9 cellular contexts compared by ENCODE assay signal in the genomic region with DNA sequence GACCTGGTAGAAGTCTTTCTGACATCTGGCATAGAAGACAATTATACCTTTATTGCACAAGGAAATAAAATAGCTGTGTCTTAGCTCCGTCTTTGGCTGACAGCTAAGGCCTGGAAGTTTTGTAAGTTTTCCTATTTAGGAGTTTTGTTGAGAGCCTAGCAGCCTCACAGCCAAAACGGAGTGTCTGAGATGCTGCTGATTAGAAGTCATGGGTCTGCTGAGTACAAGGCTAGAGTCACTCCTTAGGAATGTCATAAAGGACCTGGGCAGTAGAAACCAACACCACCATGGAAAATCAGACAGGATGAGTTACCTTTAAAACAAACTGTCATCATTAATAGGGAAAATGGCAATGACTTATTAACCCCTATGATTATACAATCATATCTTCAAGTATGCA.
DNase-seq lines count a peak whose midpoint lies in the region; ATAC-seq, FAIRE-seq and TF ChIP-seq lines count a peak whose summit lies in the region.
"Had no signal": no experiment of that assay in that cellular context is flagged by ENCODE, and none has a peak within 500 bp of the region (broad histone marks: within the 10 kb centered on the region; RNA-seq: fewer than 3 reads in every experiment).

No MANE protein-coding gene starts in this region.

- H3K27ac ChIP-seq in ascending aorta (peak overlapping the region; percentile 67 to 82), gastroesophageal sphincter (peak overlapping the region; percentile 82 to 97 (median 88)), stomach smooth muscle (ENCODE audit: low read length) (peak overlapping the region; percentile 90), upper lobe of left lung (no peak overlapping the region)

- FAIRE-seq in H54 (lab: Jason Lieb, UNC), result peak; percentile 99

- no peaks in the 10 kb centered on the region for H3K27me3 ChIP-seq in ascending aorta
- no peaks in the 10 kb centered on the region for H3K27me3 ChIP-seq in gastroesophageal sphincter
- H3K27me3 ChIP-seq in stomach smooth muscle (ENCODE audit: control insufficient read depth in 1 of 2, insufficient read depth in 2 of 2, low read length in 2 of 2), result no peaks in the 10 kb centered on the region
- H3K27me3 ChIP-seq in upper lobe of left lung, result no peaks in the 10 kb centered on the region

- 13 to 27% methylated on average over 2 of the region's 2 CpGs for WGBS in gastroesophageal sphincter (ENCODE audit: low coverage in 1 of 2), 2 donors
- 57 to 80% methylated on average over 2 of the region's 2 CpGs for WGBS in upper lobe of left lung, 2 donors

- TF ChIP-seq CTCF in ascending aorta (IDR thresholded peaks at IDR 0.05), result no peak
- no peak for TF ChIP-seq CTCF in gastroesophageal sphincter (IDR thresholded peaks at IDR 0.05)
- no peak for TF ChIP-seq CTCF in upper lobe of left lung (IDR thresholded peaks at IDR 0.05)

- H3K9ac ChIP-seq in stomach smooth muscle (ENCODE audit: low read length in 2 of 2), result peak overlapping the region in 1 of 2 donors; percentile 2

- TF ChIP-seq EP300 in gastroesophageal sphincter (IDR thresholded peaks at IDR 0.05) (no peak), upper lobe of left lung (IDR thresholded peaks at IDR 0.05) (no peak)

- DNase-seq in H54 (ENCODE audit: insufficient read length, low spot score) (peak; percentile 65), ascending aorta (ENCODE audit: low spot score in 2 of 2) (peak in 1 of 2 donors; percentile 81), upper lobe of left lung (no peak), hypothalamus (lab: John Stamatoyannopoulos, UW) (no peak)
- DNase-seq: NCI-H1048 had no signal

- peak; percentile 94 for ATAC-seq in gastroesophageal sphincter
- no peak for ATAC-seq in upper lobe of left lung (ENCODE audit: low FRiP score in 2 of 2)
- ATAC-seq in GM21390 (IDR thresholded peaks at IDR 0.05; ENCODE audit: unreplicated experiment), result no peak
- ATAC-seq in GM19397 (IDR thresholded peaks at IDR 0.05; ENCODE audit: unreplicated experiment), result no peak

- H3K4me1 ChIP-seq in ascending aorta (peaks cover 9 to 20% of the 10 kb centered on the region in 2 donors), gastroesophageal sphincter (peaks cover 0 to 71% (median 15%) of the 10 kb centered on the region in 3 donors), stomach smooth muscle (ENCODE audit: control insufficient read depth, insufficient read depth, low read length) (peaks cover 11% of the 10 kb centered on the region), upper lobe of left lung (no peaks in the 10 kb centered on the region)

- intact Hi-C loops in ascending aorta (cut with DNase I), result loop anchor here (5.0 kb wide), 1 partner anchor 42 kb away; no protein-coding TSS in a partner anchor

- H3K9me3 ChIP-seq in ascending aorta (no peaks in the 10 kb centered on the region), gastroesophageal sphincter (no peaks in the 10 kb centered on the region), stomach smooth muscle (ENCODE audit: control insufficient read depth in 2 of 2, low read length in 2 of 2) (peaks cover 0 to 4% of the 10 kb centered on the region in 2 donors), upper lobe of left lung (no peaks in the 10 kb centered on the region)

- no peak overlapping the region for H3K4me3 ChIP-seq in ascending aorta
- H3K4me3 ChIP-seq in gastroesophageal sphincter, result no peak overlapping the region
- no peak overlapping the region for H3K4me3 ChIP-seq in stomach smooth muscle (ENCODE audit: low read length in 2 of 2)
- no peak overlapping the region for H3K4me3 ChIP-seq in upper lobe of left lung

- TF ChIP-seq POLR2A in H54 (IDR thresholded peaks at IDR 0.05; ENCODE audit: low read depth, low read length) (no peak), gastroesophageal sphincter (IDR thresholded peaks at IDR 0.05) (no peak), upper lobe of left lung (IDR thresholded peaks at IDR 0.05) (no peak)

- H3K36me3 ChIP-seq in ascending aorta, result no peaks in the 10 kb centered on the region
- no peaks in the 10 kb centered on the region for H3K36me3 ChIP-seq in gastroesophageal sphincter
- H3K36me3 ChIP-seq in stomach smooth muscle (ENCODE audit: control insufficient read depth in 2 of 2, insufficient read depth in 2 of 2, low read length in 2 of 2), result no peaks in the 10 kb centered on the region
- no peaks in the 10 kb centered on the region for H3K36me3 ChIP-seq in upper lobe of left lung

Comparison
In these comparisons a context has a peak if more than half of its experiments do, and no peak if none do; other contexts are left out.
1. H3K27ac ChIP-seq: peak in ascending aorta (2 of 2), gastroesophageal sphincter (4 of 4) and stomach smooth muscle (single experiment); none in upper lobe of left lung (0 of 4).